In the genomic region with DNA sequence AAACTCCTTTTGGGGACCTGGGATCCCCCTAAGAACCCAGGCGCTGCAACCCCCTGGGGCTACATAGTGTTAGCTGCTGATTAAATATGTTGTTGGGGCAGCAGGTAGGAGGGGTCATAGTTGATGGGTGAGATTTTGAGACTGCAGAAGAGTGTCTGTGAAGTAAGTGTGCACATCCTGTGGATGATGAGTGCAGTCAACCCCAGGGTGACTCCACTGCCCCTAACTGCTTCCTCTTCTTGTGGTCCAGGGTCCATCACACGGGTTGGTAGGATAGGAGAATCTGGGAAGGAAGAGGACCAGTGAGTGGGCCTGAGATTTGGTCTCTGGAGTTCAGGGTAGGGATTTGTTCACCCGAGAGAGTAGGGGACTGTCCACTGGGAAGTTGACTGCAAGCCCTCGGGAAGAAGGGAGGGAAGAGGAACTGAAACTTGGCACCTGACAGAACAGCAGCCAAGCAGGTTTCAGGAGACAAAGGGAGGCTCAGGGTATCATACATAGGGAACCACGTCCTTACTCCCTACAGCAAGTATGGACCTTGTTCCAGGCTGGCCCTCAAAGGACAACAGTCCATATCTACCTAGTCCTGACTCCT, we compare ENCODE assay signal across 10 cellular contexts. TPM values are rescaled to one million over a fixed set of nuclear protein-coding genes. Genes with fewer than 3 reads are reported as not detected.
DNase-seq lines count a peak whose midpoint lies in the region; ATAC-seq, FAIRE-seq and TF ChIP-seq lines count a peak whose summit lies in the region.
"Had no signal": no experiment of that assay in that cellular context is flagged by ENCODE, and none has a peak within 500 bp of the region (broad histone marks: within the 10 kb centered on the region; RNA-seq: fewer than 3 reads in every experiment).

No MANE protein-coding gene starts in this region.

- TF ChIP-seq CTCF in keratinocyte (optimal IDR thresholded peaks at IDR 0.05 in 1 of 3, IDR thresholded peaks at IDR 0.05 in 1 of 3, conservative IDR thresholded peaks at IDR 0.05 in 1 of 3; ENCODE audit: extremely low read depth in 1 of 3, insufficient read depth in 2 of 3, low read length in 3 of 3) (no peak), upper lobe of left lung (IDR thresholded peaks at IDR 0.05) (no peak), GM20000 (IDR thresholded peaks at IDR 0.05; ENCODE audit: extremely low read depth, missing control alignments) (no peak)

- H3K27me3 Mint-ChIP-seq in activated naive CD4-positive, alpha-beta T cell treated with anti-CD3 and anti-CD28 coated beads, Interleukin-2, amount 50 U/mL, for 24 hours, result no peaks in the 10 kb centered on the region
- H3K27me3 Mint-ChIP-seq in activated T-helper 1 cell treated with anti-CD3 and anti-CD28 coated beads, Interleukin-12 subunit alpha, Interleukin-12 subunit beta, Interleukin-2, Interleukin-4 antibody, amounts not matched to agents 30 ng/mL and 10 ng/mL and 1 ng/mL, durations not matched to agents 14 hours and 24 hours and 36 hours (ENCODE audit: insufficient read depth), result peaks cover 2% of the 10 kb centered on the region

- H3K27me3 ChIP-seq in keratinocyte (ENCODE audit: control insufficient read depth, extremely low read depth, insufficient read depth, low read length) (no peaks in the 10 kb centered on the region), upper lobe of left lung (peaks cover 0 to 13% (median 0%) of the 10 kb centered on the region in 4 donors)

- WGBS in upper lobe of left lung, 2 donors, result 46 to 56% methylated on average over 3 to 5 of the region's 5 CpGs

- dilution Hi-C loops in keratinocyte (cut with MboI; ENCODE audit: extremely low pct_ligation_motif_present, low sequenced_read_pairs), result no loop called here

- no peak overlapping the region for H2AFZ ChIP-seq in keratinocyte (ENCODE audit: control insufficient read depth, low read length)

- H3K4me1 ChIP-seq in keratinocyte (ENCODE audit: control insufficient read depth, extremely low read depth, insufficient read depth, low read length) (peaks cover 14% of the 10 kb centered on the region), upper lobe of left lung (peaks cover 0 to 18% (median 4%) of the 10 kb centered on the region in 4 donors)

- H3K9ac ChIP-seq in keratinocyte (ENCODE audit: control insufficient read depth, extremely low read depth, insufficient read depth, low read length), result peak overlapping the region; percentile 44

- FAIRE-seq in keratinocyte (lab: Jason Lieb, UNC), result no peak

- no peak for DNase-seq in activated naive CD4-positive, alpha-beta T cell treated with anti-CD3 and anti-CD28 coated beads, Interleukin-2, amount 50 U/mL, for 16 hours
- DNase-seq in activated T-helper 1 cell treated with anti-CD3 and anti-CD28 coated beads, Interleukin-12 subunit alpha, Interleukin-12 subunit beta, Interleukin-2, Interleukin-4 antibody, amounts not matched to agents 30 ng/mL and 10 ng/mL and 1 ng/mL, durations not matched to agents 14 hours and 24 hours and 36 hours (ENCODE audit: low spot score), result no peak
- no peak for DNase-seq in keratinocyte (ENCODE audit: low read depth, low spot score)
- no peak for DNase-seq in upper lobe of left lung
- DNase-seq in GM20000 (ENCODE audit: low spot score), result no peak
- DNase-seq: NCI-H1436 treated with DMSO at 0.1 percent for 48 hours had no signal

- peaks cover 38% of the 10 kb centered on the region for H3K4me1 Mint-ChIP-seq in activated naive CD4-positive, alpha-beta T cell treated with anti-CD3 and anti-CD28 coated beads, Interleukin-2, amount 50 U/mL, for 24 hours
- peaks cover 38% of the 10 kb centered on the region for H3K4me1 Mint-ChIP-seq in activated T-helper 1 cell treated with anti-CD3 and anti-CD28 coated beads, Interleukin-12 subunit alpha, Interleukin-12 subunit beta, Interleukin-2, Interleukin-4 antibody, amounts not matched to agents 30 ng/mL and 10 ng/mL and 1 ng/mL, durations not matched to agents 14 hours and 24 hours and 36 hours (ENCODE audit: low read depth)

- no peaks in the 10 kb centered on the region for H3K36me3 Mint-ChIP-seq in activated naive CD4-positive, alpha-beta T cell treated with anti-CD3 and anti-CD28 coated beads, Interleukin-2, amount 50 U/mL, for 24 hours
- H3K36me3 Mint-ChIP-seq in activated T-helper 1 cell treated with anti-CD3 and anti-CD28 coated beads, Interleukin-12 subunit alpha, Interleukin-12 subunit beta, Interleukin-2, Interleukin-4 antibody, amounts not matched to agents 30 ng/mL and 10 ng/mL and 1 ng/mL, durations not matched to agents 14 hours and 24 hours and 36 hours (ENCODE audit: low read depth), result peaks cover 9% of the 10 kb centered on the region

- H3K27ac Mint-ChIP-seq in activated naive CD4-positive, alpha-beta T cell treated with anti-CD3 and anti-CD28 coated beads, Interleukin-2, amount 50 U/mL, for 24 hours, result peak overlapping the region; percentile 70
- peak overlapping the region; percentile 69 for H3K27ac Mint-ChIP-seq in activated T-helper 1 cell treated with anti-CD3 and anti-CD28 coated beads, Interleukin-12 subunit alpha, Interleukin-12 subunit beta, Interleukin-2, Interleukin-4 antibody, amounts not matched to agents 30 ng/mL and 10 ng/mL and 1 ng/mL, durations not matched to agents 14 hours and 24 hours and 36 hours

- no peak overlapping the region for H3K27ac ChIP-seq in keratinocyte (ENCODE audit: control insufficient read depth, insufficient read depth, low read length)
- peak overlapping the region in 1 of 4 donors; percentile 61 for H3K27ac ChIP-seq in upper lobe of left lung

- no peaks in the 10 kb centered on the region for H3K79me2 ChIP-seq in keratinocyte (ENCODE audit: control insufficient read depth, insufficient read depth, low read length)

- TF ChIP-seq POLR2A in upper lobe of left lung (IDR thresholded peaks at IDR 0.05), result no peak

- intact Hi-C loops in activated T-helper 1 cell treated with anti-CD3 and anti-CD28 coated beads, Interleukin-12 subunit alpha, Interleukin-12 subunit beta, Interleukin-2, Interleukin-4 antibody, amounts not matched to agents 30 ng/mL and 10 ng/mL and 1 ng/mL, durations not matched to agents 14 hours and 24 hours and 36 hours (cut with micrococcal nuclease), result loop anchor here (5.0 to 10.0 kb wide), 5 partner anchors 304 to 838 kb away; partner anchors contain the start of genes EDA and FOXO4

- ATAC-seq in upper lobe of left lung (ENCODE audit: low FRiP score in 2 of 2) (no peak), GM21423 (IDR thresholded peaks at IDR 0.05; ENCODE audit: unreplicated experiment) (no peak)
- no peak for ATAC-seq in activated CD4-positive, CD25-positive, alpha-beta regulatory T cell treated with anti-CD3 and anti-CD28 coated beads, Interleukin-2, amount 50 U/mL, for 24 hours

- H3K36me3 ChIP-seq in keratinocyte (ENCODE audit: control insufficient read depth in 2 of 2, extremely low read depth in 1 of 2, insufficient read depth in 2 of 2, low read length in 2 of 2) (no peaks in the 10 kb centered on the region), upper lobe of left lung (no peaks in the 10 kb centered on the region)

- no peaks in the 10 kb centered on the region for H3K9me1 ChIP-seq in keratinocyte (ENCODE audit: control insufficient read depth, extremely low read depth, insufficient read depth, low read length)

- H3K9me3 Mint-ChIP-seq in activated naive CD4-positive, alpha-beta T cell treated with anti-CD3 and anti-CD28 coated beads, Interleukin-2, amount 50 U/mL, for 24 hours, result no peaks in the 10 kb centered on the region
- H3K9me3 Mint-ChIP-seq in activated T-helper 1 cell treated with anti-CD3 and anti-CD28 coated beads, Interleukin-12 subunit alpha, Interleukin-12 subunit beta, Interleukin-2, Interleukin-4 antibody, amounts not matched to agents 30 ng/mL and 10 ng/mL and 1 ng/mL, durations not matched to agents 14 hours and 24 hours and 36 hours, result no peaks in the 10 kb centered on the region

- peak overlapping the region; percentile 62 for H3K4me2 ChIP-seq in keratinocyte (ENCODE audit: control insufficient read depth, extremely low read depth, insufficient read depth, low read depth, low read length)

- H3K9me3 ChIP-seq in keratinocyte (ENCODE audit: control insufficient read depth, low read depth, low read length) (no peaks in the 10 kb centered on the region), upper lobe of left lung (no peaks in the 10 kb centered on the region)

- no peaks in the 10 kb centered on the region for H4K20me1 ChIP-seq in keratinocyte (ENCODE audit: control insufficient read depth, extremely low read depth, insufficient read depth, low read length)

- TF ChIP-seq EP300 in upper lobe of left lung (IDR thresholded peaks at IDR 0.05), result no peak

- peak overlapping the region; percentile 55 for H3K4me3 Mint-ChIP-seq in activated naive CD4-positive, alpha-beta T cell treated with anti-CD3 and anti-CD28 coated beads, Interleukin-2, amount 50 U/mL, for 24 hours
- H3K4me3 Mint-ChIP-seq in activated T-helper 1 cell treated with anti-CD3 and anti-CD28 coated beads, Interleukin-12 subunit alpha, Interleukin-12 subunit beta, Interleukin-2, Interleukin-4 antibody, amounts not matched to agents 30 ng/mL and 10 ng/mL and 1 ng/mL, durations not matched to agents 14 hours and 24 hours and 36 hours, result peak overlapping the region; percentile 93

- peak overlapping the region; percentile 45 to 60 (median 57) for H3K4me3 ChIP-seq in keratinocyte (ENCODE audit: control insufficient read depth in 2 of 3, extremely low read depth in 1 of 3, insufficient read depth in 2 of 3, low read depth in 1 of 3, low read length in 3 of 3)
- peak overlapping the region in 3 of 4 donors; percentile 44 to 65 (median 58) for H3K4me3 ChIP-seq in upper lobe of left lung

RNA-seq across cellular contexts. Expression of gene DLG3, which starts 8.5 kb away (rescaled TPM):
- total RNA-seq in activated T-helper 1 cell treated with anti-CD3 and anti-CD28 coated beads, Interleukin-12 subunit alpha, Interleukin-12 subunit beta, Interleukin-2, Interleukin-4 antibody, amounts not matched to agents 30 ng/mL and 10 ng/mL and 1 ng/mL, durations not matched to agents 14 hours and 24 hours and 36 hours, result 41.5 and 43.5 TPM in 2 replicates
- 5.9 to 10.1 TPM (median 8.7 TPM) in 3 replicates for polyA plus RNA-seq in keratinocyte
- 11.7 TPM for polyA plus RNA-seq in keratinocyte (2011; ENCODE audit: low read depth)
- polyA plus RNA-seq in keratinocyte (2011; cell fraction: cytosol; rRNA removed), result 5.4 and 8.1 TPM in 2 replicates
- 6.2 and 6.8 TPM in 2 replicates for polyA plus RNA-seq in keratinocyte (2011; cell fraction: nucleus; rRNA removed)
- 5.0 and 6.5 TPM in 2 replicates for polyA plus RNA-seq in keratinocyte (2012; ENCODE audit: low replicate concordance)
- polyA minus RNA-seq in keratinocyte, result 5.0 to 11.3 TPM (median 5.9 TPM) in 3 replicates
- polyA minus RNA-seq in keratinocyte (2011; cell fraction: cytosol; rRNA and poly(A)+ RNA removed), result 1.3 TPM
- polyA minus RNA-seq in keratinocyte (2011; cell fraction: nucleus; rRNA and poly(A)+ RNA removed), result 1.6 and 6.4 TPM in 2 replicates
- total RNA-seq in upper lobe of left lung, result 10 to 100 TPM; 11.2 to 29.9 (median 16.6) TPM

RNA-seq across cellular contexts. Expression of gene GDPD2, which starts 30.0 kb away (rescaled TPM):
- 0.10 TPM in 1 of 2 replicates, not detected in the other for total RNA-seq in activated T-helper 1 cell treated with anti-CD3 and anti-CD28 coated beads, Interleukin-12 subunit alpha, Interleukin-12 subunit beta, Interleukin-2, Interleukin-4 antibody, amounts not matched to agents 30 ng/mL and 10 ng/mL and 1 ng/mL, durations not matched to agents 14 hours and 24 hours and 36 hours
- 4.4 to 22.1 TPM (median 7.2 TPM) in 3 replicates for polyA plus RNA-seq in keratinocyte
- 8.2 TPM for polyA plus RNA-seq in keratinocyte (2011; ENCODE audit: low read depth)
- polyA plus RNA-seq in keratinocyte (2011; cell fraction: cytosol; rRNA removed), result 6.3 and 8.3 TPM in 2 replicates
- 33.4 and 52.7 TPM in 2 replicates for polyA plus RNA-seq in keratinocyte (2011; cell fraction: nucleus; rRNA removed)
- polyA plus RNA-seq in keratinocyte (2012; ENCODE audit: low replicate concordance), result 3.0 and 15.0 TPM in 2 replicates
- 5.1 to 30.3 TPM (median 8.7 TPM) in 3 replicates for polyA minus RNA-seq in keratinocyte
- polyA minus RNA-seq in keratinocyte (2011; cell fraction: cytosol; rRNA and poly(A)+ RNA removed), result 8.4 TPM
- polyA minus RNA-seq in keratinocyte (2011; cell fraction: nucleus; rRNA and poly(A)+ RNA removed), result 13.8 and 22.4 TPM in 2 replicates
- not detected for total RNA-seq in upper lobe of left lung
- total RNA-seq: kidney epithelial cell had no signal
